Comparison of ENCODE assay signal across 9 cellular contexts in genomic region chr4:56575820-56576429, GRCh38.
DNase-seq lines count a peak whose midpoint lies in the region; ATAC-seq and TF ChIP-seq lines count a peak whose summit lies in the region.
"Had no signal": no experiment of that assay in that cellular context is flagged by ENCODE, and none has a peak within 500 bp of the region (broad histone marks: within the 10 kb centered on the region; RNA-seq: fewer than 3 reads in every experiment).

No MANE protein-coding gene starts in this region.

- peaks cover 4 to 10% of the 10 kb centered on the region in 2 donors for H3K27me3 Mint-ChIP-seq in effector memory CD8-positive, alpha-beta T cell
- peaks cover 2% of the 10 kb centered on the region for H3K27me3 Mint-ChIP-seq in neural progenitor cell (ENCODE audit: insufficient read depth, low read depth)

- no peaks in the 10 kb centered on the region for H4K20me1 ChIP-seq in neural progenitor cell (ENCODE audit: low read depth)

- H3K36me3 ChIP-seq in neural progenitor cell: no peaks in the 10 kb centered on the region

- no peak overlapping the region for H3K27ac ChIP-seq in neural progenitor cell

- no peak overlapping the region for H3K4me2 ChIP-seq in neural progenitor cell

- no peaks in the 10 kb centered on the region for H3K4me1 ChIP-seq in neural progenitor cell

- H3F3A ChIP-seq in neural progenitor cell (ENCODE audit: low read depth): no peaks in the 10 kb centered on the region

- ATAC-seq in effector memory CD8-positive, alpha-beta T cell (replicated peaks): peak; percentile 49
- ATAC-seq in HG02870 (IDR thresholded peaks at IDR 0.05; ENCODE audit: unreplicated experiment): no peak

- H2AFZ ChIP-seq in neural progenitor cell (replicated peaks): peak overlapping the region; percentile 32

- H3K79me2 ChIP-seq in neural progenitor cell (ENCODE audit: low read depth): no peaks in the 10 kb centered on the region

- peak in 2 of 3 experiments; percentile 8 to 27 for DNase-seq in NCI-H1417 (lab: John Stamatoyannopoulos, UW)
- no peak for DNase-seq in NCI-H1417 treated with DMSO at 0.1 percent for 48 hours (lab: John Stamatoyannopoulos, UW)
- DNase-seq in NCI-H460 (ENCODE audit: extremely low read depth, low read depth): peak; percentile 25
- no peak for DNase-seq in effector memory CD8-positive, alpha-beta T cell
- DNase-seq in neural progenitor cell (ENCODE audit: low spot score): peak; percentile 5
- DNase-seq in RPMI8226: no peak
- DNase-seq in NCI-H446 (lab: John Stamatoyannopoulos, UW): no peak

- H3K9ac ChIP-seq in neural progenitor cell: no peak overlapping the region

- no peak overlapping the region for H3K4me3 Mint-ChIP-seq in effector memory CD8-positive, alpha-beta T cell
- H3K4me3 Mint-ChIP-seq in neural progenitor cell: no peak overlapping the region
- H3K4me3 Mint-ChIP-seq: CD8-positive, alpha-beta memory T cell had no signal

- no peaks in the 10 kb centered on the region for H3K4me1 Mint-ChIP-seq in effector memory CD8-positive, alpha-beta T cell (ENCODE audit: low read depth in 2 of 2)
- H3K4me1 Mint-ChIP-seq in neural progenitor cell: no peaks in the 10 kb centered on the region
- H3K4me1 Mint-ChIP-seq: CD8-positive, alpha-beta memory T cell had no signal

- peak; percentile 50 for TF ChIP-seq CTCF in neural progenitor cell (IDR thresholded peaks at IDR 0.05)

- peaks cover 3% of the 10 kb centered on the region for H3K36me3 Mint-ChIP-seq in effector memory CD8-positive, alpha-beta T cell (ENCODE audit: insufficient read depth)
- no peaks in the 10 kb centered on the region for H3K36me3 Mint-ChIP-seq in neural progenitor cell
- H3K36me3 Mint-ChIP-seq: CD8-positive, alpha-beta memory T cell had no signal

- H3K4me3 ChIP-seq in neural progenitor cell: no peak overlapping the region

- H3K27ac Mint-ChIP-seq in effector memory CD8-positive, alpha-beta T cell: no peak overlapping the region
- no peak overlapping the region for H3K27ac Mint-ChIP-seq in neural progenitor cell
- H3K27ac Mint-ChIP-seq: CD8-positive, alpha-beta memory T cell had no signal

- H3K27me3 ChIP-seq in neural progenitor cell: no peaks in the 10 kb centered on the region

- H3K9me3 Mint-ChIP-seq in effector memory CD8-positive, alpha-beta T cell: no peaks in the 10 kb centered on the region
- no peaks in the 10 kb centered on the region for H3K9me3 Mint-ChIP-seq in neural progenitor cell
- H3K9me3 Mint-ChIP-seq: CD8-positive, alpha-beta memory T cell had no signal

- no peaks in the 10 kb centered on the region for H3K9me3 ChIP-seq in neural progenitor cell (ENCODE audit: low read depth)

Comparison
In these comparisons a context has a peak if more than half of its experiments do, and no peak if none do; other contexts are left out.
1. DNase-seq: peak in NCI-H1417 (2 of 3), NCI-H460 (single experiment) and neural progenitor cell (single experiment); none in NCI-H1417 treated with DMSO at 0.1 percent for 48 hours (single experiment), effector memory CD8-positive, alpha-beta T cell (0 of 3), RPMI8226 (single experiment) and NCI-H446 (0 of 2).